12 cellular contexts compared by ENCODE assay signal in the genomic region with DNA sequence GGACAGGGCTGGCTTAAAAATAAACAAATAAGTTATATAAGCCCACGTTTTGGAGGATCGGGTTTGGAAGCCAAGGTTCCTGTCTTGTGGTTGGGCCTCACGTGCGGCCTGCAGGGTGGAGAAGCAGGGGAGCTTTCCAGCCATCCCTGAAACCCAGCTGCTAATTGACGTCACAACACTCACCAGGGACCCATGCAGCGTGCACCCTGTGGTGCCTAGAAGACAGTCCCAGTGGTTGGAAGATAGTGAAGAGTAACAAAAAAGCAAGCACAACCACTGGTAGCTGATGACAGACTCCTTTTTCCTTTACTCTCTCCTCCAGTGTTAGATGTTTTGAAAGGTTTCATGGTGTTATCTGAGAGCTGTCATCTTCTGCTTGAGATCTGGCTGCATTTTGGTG.
DNase-seq lines count a peak whose midpoint lies in the region; ATAC-seq and TF ChIP-seq lines count a peak whose summit lies in the region.
"Had no signal": no experiment of that assay in that cellular context is flagged by ENCODE, and none has a peak within 500 bp of the region (broad histone marks: within the 10 kb centered on the region; RNA-seq: fewer than 3 reads in every experiment).

No MANE protein-coding gene starts in this region.

- peaks cover 0 to 2% (median 0%) of the 10 kb centered on the region in 5 donors for H3K27me3 Mint-ChIP-seq in naive thymus-derived CD8-positive, alpha-beta T cell
- H3K27me3 Mint-ChIP-seq: T-cell had no signal

- H3K27me3 ChIP-seq in SJCRH30 (no peaks in the 10 kb centered on the region), ovary (no peaks in the 10 kb centered on the region), vagina (no peaks in the 10 kb centered on the region)

- DNase-seq in SJCRH30 (peak; percentile 54 to 67), ovary (peak in 4 of 5 donors; percentile 27 to 55 (median 38)), vagina (ENCODE audit: extremely low spot score in 2 of 2) (no peak)
- no peak for DNase-seq in naive thymus-derived CD8-positive, alpha-beta T cell
- DNase-seq in NK-92 treated with Interleukin-12 subunit alpha and Interleukin-12 subunit beta, amount 100 ng/mL, for 24 hours (lab: John Stamatoyannopoulos, UW), result no peak
- DNase-seq: cerebellar nuclear complex; DMS53; stimulated activated naive CD4-positive, alpha-beta T cell; T-cell had no signal

- no peak for TF ChIP-seq EP300 in ovary (IDR thresholded peaks at IDR 0.05)

- H3K4me1 Mint-ChIP-seq in naive thymus-derived CD8-positive, alpha-beta T cell, result no peaks in the 10 kb centered on the region

- TF ChIP-seq CTCF in ovary (IDR thresholded peaks at IDR 0.05) (no peak), vagina (IDR thresholded peaks at IDR 0.05) (no peak)

- TF ChIP-seq POLR2A in ovary (IDR thresholded peaks at IDR 0.05) (no peak), vagina (IDR thresholded peaks at IDR 0.05) (no peak)

- WGBS in ovary, 3 donors, result 27 to 45% (median 31%) methylated on average over 6 of the region's 6 CpGs

- peaks cover 0 to 5% (median 0%) of the 10 kb centered on the region in 9 donors for H3K9me3 Mint-ChIP-seq in naive thymus-derived CD8-positive, alpha-beta T cell

- H3K4me3 Mint-ChIP-seq in naive thymus-derived CD8-positive, alpha-beta T cell, result no peak overlapping the region
- H3K4me3 Mint-ChIP-seq: T-cell had no signal

- H3K36me3 ChIP-seq in SJCRH30, result no peaks in the 10 kb centered on the region
- no peaks in the 10 kb centered on the region for H3K36me3 ChIP-seq in ovary
- H3K36me3 ChIP-seq in vagina, result no peaks in the 10 kb centered on the region

- POLR2A ChIA-PET in naive thymus-derived CD8-positive, alpha-beta T cell (lab: Charles Lee), result no interaction called here

- H3K4me1 ChIP-seq in SJCRH30 (peaks cover 40% of the 10 kb centered on the region), ovary (ENCODE audit: insufficient read depth) (peaks cover 1% of the 10 kb centered on the region), vagina (no peaks in the 10 kb centered on the region)

- no peak overlapping the region for H3K27ac Mint-ChIP-seq in naive thymus-derived CD8-positive, alpha-beta T cell
- H3K27ac Mint-ChIP-seq: T-cell had no signal

- no peaks in the 10 kb centered on the region for H3K36me3 Mint-ChIP-seq in naive thymus-derived CD8-positive, alpha-beta T cell
- H3K36me3 Mint-ChIP-seq: T-cell had no signal

- ATAC-seq in GM18511 (IDR thresholded peaks at IDR 0.05; ENCODE audit: unreplicated experiment) (peak; percentile 29), GM21723 (IDR thresholded peaks at IDR 0.05; ENCODE audit: unreplicated experiment) (peak; percentile 15), HG03469 (IDR thresholded peaks at IDR 0.05; ENCODE audit: unreplicated experiment) (no peak)
- no peak for ATAC-seq in naive thymus-derived CD8-positive, alpha-beta T cell
- ATAC-seq: T-cell had no signal

- H3K4me3 ChIP-seq in SJCRH30 (no peak overlapping the region), ovary (no peak overlapping the region), vagina (no peak overlapping the region)

- no peak overlapping the region for H3K27ac ChIP-seq in SJCRH30
- no peak overlapping the region for H3K27ac ChIP-seq in ovary
- H3K27ac ChIP-seq in vagina, result no peak overlapping the region

- H3K9me3 ChIP-seq in SJCRH30 (replicated peaks) (0 out of 2 replicates have a peak, but pooled peaks cover 2% of the 10 kb centered on the region), ovary (no peaks in the 10 kb centered on the region), vagina (no peaks in the 10 kb centered on the region)

- intact Hi-C loops in ovary (cut with DNase I), result no loop called here
- intact Hi-C loops in vagina (cut with DNase I), result no loop called here

Comparison
In these comparisons a context has a peak if more than half of its experiments do, and no peak if none do; other contexts are left out.
1. ATAC-seq: peak in GM18511 (single experiment) and GM21723 (single experiment); none in naive thymus-derived CD8-positive, alpha-beta T cell (0 of 2) and HG03469 (single experiment).
2. DNase-seq: peak in SJCRH30 (2 of 2) and ovary (4 of 5); none in naive thymus-derived CD8-positive, alpha-beta T cell (0 of 10), vagina (0 of 2) and NK-92 treated with Interleukin-12 subunit alpha and Interleukin-12 subunit beta, amount 100 ng/mL, for 24 hours (single experiment).